In the genomic region with DNA sequence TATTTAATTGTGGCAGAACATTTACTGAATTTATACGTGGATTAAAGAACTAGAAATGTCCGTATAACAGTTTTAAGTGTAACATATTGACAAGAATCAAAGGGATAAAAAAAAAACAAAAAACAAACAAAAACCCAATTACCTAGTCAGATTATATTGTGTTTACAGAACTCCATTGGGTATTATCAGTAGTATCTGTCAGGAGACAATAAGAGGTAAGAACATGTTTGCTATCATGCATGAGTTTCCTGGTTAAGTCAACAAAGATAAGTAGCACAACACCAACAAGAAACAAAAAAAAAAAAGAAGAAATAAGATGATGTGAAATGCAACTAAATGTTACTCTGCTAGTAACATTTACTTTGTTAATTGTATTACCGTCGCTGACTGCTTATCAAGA, we compare ENCODE assay signal across 22 cellular contexts.
"Had no signal": no experiment of that assay in that cellular context is flagged by ENCODE, and none has a peak within 500 bp of the region (broad histone marks: within the 10 kb centered on the region; RNA-seq: fewer than 3 reads in every experiment).

No MANE protein-coding gene starts in this region.

- H3K4me3 Mint-ChIP-seq: natural killer cell; stimulated activated memory B cell treated with anti-CD40 and anti-IgM and Interleukin-4, amounts not matched to agents 10 μg/mL and 1 μg/mL and 100 μg/mL, for 72 hours; stimulated activated naive CD8-positive, alpha-beta T cell treated with anti-CD3 and anti-CD28 coated beads, Interleukin-15, Interleukin-2, amounts not matched to agents 100 ng/mL and 50 ng/mL, for 24 hours had no signal

- ATAC-seq: left ventricle myocardium superior; lower lobe of right lung; natural killer cell; psoas muscle; right cardiac atrium; stimulated activated memory B cell treated with anti-CD40 and anti-IgM and Interleukin-4, amounts not matched to agents 10 μg/mL and 1 μg/mL and 100 μg/mL, for 72 hours had no signal

- DNase-seq: dermis blood vessel endothelial cell; effector memory CD4-positive, alpha-beta T cell; head of caudate nucleus; left ventricle myocardium superior; lower lobe of right lung; natural killer cell; occipital lobe; ovary; posterior cingulate gyrus; psoas muscle; right cardiac atrium; sigmoid colon; spleen; stimulated activated CD4-positive, alpha-beta T cell treated with anti-CD3 and anti-CD28 coated beads, Interleukin-4, amount 100 ng/mL, for 4 hours; upper lobe of left lung had no signal

- H3K27me3 ChIP-seq: ovary, sigmoid colon, spleen, tibial nerve, upper lobe of left lung had no signal

- H3K4me3 ChIP-seq: coronary artery, lower lobe of right lung, ovary, psoas muscle, sigmoid colon, spleen, thoracic aorta, tibial nerve, upper lobe of left lung had no signal

- H3K27me3 Mint-ChIP-seq: stimulated activated memory B cell treated with anti-CD40 and anti-IgM and Interleukin-4, amounts not matched to agents 10 μg/mL and 1 μg/mL and 100 μg/mL, for 72 hours; stimulated activated naive CD8-positive, alpha-beta T cell treated with anti-CD3 and anti-CD28 coated beads, Interleukin-15, Interleukin-2, amounts not matched to agents 100 ng/mL and 50 ng/mL, for 24 hours had no signal

- H3K27ac ChIP-seq: coronary artery, lower lobe of right lung, ovary, psoas muscle, sigmoid colon, spleen, thoracic aorta, tibial nerve, upper lobe of left lung had no signal

- H3K27ac Mint-ChIP-seq: natural killer cell; stimulated activated memory B cell treated with anti-CD40 and anti-IgM and Interleukin-4, amounts not matched to agents 10 μg/mL and 1 μg/mL and 100 μg/mL, for 72 hours; stimulated activated naive CD8-positive, alpha-beta T cell treated with anti-CD3 and anti-CD28 coated beads, Interleukin-15, Interleukin-2, amounts not matched to agents 100 ng/mL and 50 ng/mL, for 24 hours had no signal

- H3K36me3 ChIP-seq: lower lobe of right lung, ovary, sigmoid colon, spleen, thoracic aorta, tibial nerve, upper lobe of left lung had no signal

- FAIRE-seq: keratinocyte, urothelium cell line had no signal

- H3K9me3 ChIP-seq: ovary, psoas muscle, thoracic aorta had no signal

- H3K36me3 Mint-ChIP-seq: stimulated activated memory B cell treated with anti-CD40 and anti-IgM and Interleukin-4, amounts not matched to agents 10 μg/mL and 1 μg/mL and 100 μg/mL, for 72 hours had no signal

- H3K4me1 ChIP-seq: lower lobe of right lung, psoas muscle, sigmoid colon, spleen, tibial nerve, upper lobe of left lung had no signal

- H3K4me1 Mint-ChIP-seq: natural killer cell; stimulated activated memory B cell treated with anti-CD40 and anti-IgM and Interleukin-4, amounts not matched to agents 10 μg/mL and 1 μg/mL and 100 μg/mL, for 72 hours had no signal
